Comparison of ENCODE assay signal across 8 cellular contexts in genomic region chr18:46155652-46156051, GRCh38. TPM values are rescaled to one million over a fixed set of nuclear protein-coding genes. Genes with fewer than 3 reads are reported as not detected.
DNase-seq lines count a peak whose midpoint lies in the region; ATAC-seq and TF ChIP-seq lines count a peak whose summit lies in the region.

No MANE protein-coding gene starts in this region.

- TF ChIP-seq CTCF in chondrocyte (IDR thresholded peaks at IDR 0.05): no peak
- no peak for TF ChIP-seq CTCF in smooth muscle cell (IDR thresholded peaks at IDR 0.05; ENCODE audit: borderline replicate concordance, insufficient read depth, poor library complexity, severe bottlenecking)
- no peak for TF ChIP-seq CTCF in transverse colon (IDR thresholded peaks at IDR 0.05)

- H3K4me3 Mint-ChIP-seq in T-helper 1 cell treated with Interleukin-12 subunit alpha and Interleukin-12 subunit beta and Interleukin-4 antibody, amounts not matched to agents 30 μg/mL and 1 μg/mL, for 36 hours: peak overlapping the region; percentile 77
- no peak overlapping the region for H3K4me3 Mint-ChIP-seq in chondrocyte (ENCODE audit: unreplicated experiment)

- H3K27ac ChIP-seq in smooth muscle cell (ENCODE audit: low read depth) (peak overlapping the region; percentile 50), transverse colon (no peak overlapping the region)

- H3K9ac ChIP-seq in smooth muscle cell (ENCODE audit: low read depth): no peak overlapping the region

- no peak for TF ChIP-seq POLR2A in transverse colon (IDR thresholded peaks at IDR 0.05)

- no peak overlapping the region for H3K4me3 ChIP-seq in smooth muscle cell
- H3K4me3 ChIP-seq in transverse colon: no peak overlapping the region

- H2AFZ ChIP-seq in smooth muscle cell (ENCODE audit: low read depth): no peak overlapping the region

- peaks cover 54% of the 10 kb centered on the region for H3K4me1 Mint-ChIP-seq in T-helper 1 cell treated with Interleukin-12 subunit alpha and Interleukin-12 subunit beta and Interleukin-4 antibody, amounts not matched to agents 30 μg/mL and 1 μg/mL, for 36 hours (ENCODE audit: low read depth)
- H3K4me1 Mint-ChIP-seq in chondrocyte (ENCODE audit: low read depth): peaks cover 62% of the 10 kb centered on the region

- H3K36me3 Mint-ChIP-seq in T-helper 1 cell treated with Interleukin-12 subunit alpha and Interleukin-12 subunit beta and Interleukin-4 antibody, amounts not matched to agents 30 μg/mL and 1 μg/mL, for 36 hours (ENCODE audit: low read depth): peaks cover 12% of the 10 kb centered on the region
- H3K36me3 Mint-ChIP-seq in chondrocyte (ENCODE audit: low read depth): no peaks in the 10 kb centered on the region

- H3K4me2 ChIP-seq in smooth muscle cell: peak overlapping the region; percentile 27

- peaks cover 6% of the 10 kb centered on the region for H3K27me3 Mint-ChIP-seq in T-helper 1 cell treated with Interleukin-12 subunit alpha and Interleukin-12 subunit beta and Interleukin-4 antibody, amounts not matched to agents 30 μg/mL and 1 μg/mL, for 36 hours (ENCODE audit: low read depth)
- no peaks in the 10 kb centered on the region for H3K27me3 Mint-ChIP-seq in chondrocyte (ENCODE audit: low read depth)

- H3K27ac Mint-ChIP-seq in T-helper 1 cell treated with Interleukin-12 subunit alpha and Interleukin-12 subunit beta and Interleukin-4 antibody, amounts not matched to agents 30 μg/mL and 1 μg/mL, for 36 hours: peak overlapping the region; percentile 94
- H3K27ac Mint-ChIP-seq in chondrocyte (ENCODE audit: unreplicated experiment): peak overlapping the region; percentile 79

- intact Hi-C loops in transverse colon (cut with DNase I; ENCODE audit: low total_unique reads): no loop called here

- H3K9me3 ChIP-seq in smooth muscle cell (replicated peaks; ENCODE audit: low read depth): no peaks in the 10 kb centered on the region
- no peaks in the 10 kb centered on the region for H3K9me3 ChIP-seq in transverse colon

- no peaks in the 10 kb centered on the region for H3K79me2 ChIP-seq in smooth muscle cell (ENCODE audit: low read depth)

- in situ Hi-C loops in transverse colon (cut with MboI; ENCODE audit: low pct_ligation_motif_present in 1 of 4, low pct_unique_long_range_greater_than_20kb in 1 of 4, low sequenced_read_pairs in 3 of 4): loop anchor here in 3 of 4 donors (10.0 to 25.0 kb wide), 2 partner anchors 332 to 499 kb away; partner anchors contain the start of gene LOXHD1 (in 1 of the 3)

- H3K4me1 ChIP-seq in smooth muscle cell (ENCODE audit: low read depth): peaks cover 26% of the 10 kb centered on the region
- no peaks in the 10 kb centered on the region for H3K4me1 ChIP-seq in transverse colon

- no peaks in the 10 kb centered on the region for H3F3A ChIP-seq in smooth muscle cell (ENCODE audit: low read depth)

- no peaks in the 10 kb centered on the region for H3K27me3 ChIP-seq in smooth muscle cell (ENCODE audit: low read depth)
- H3K27me3 ChIP-seq in transverse colon: no peaks in the 10 kb centered on the region

- ATAC-seq in GM21447 (IDR thresholded peaks at IDR 0.05; ENCODE audit: unreplicated experiment): no peak

- H4K20me1 ChIP-seq in smooth muscle cell (ENCODE audit: low read depth): no peaks in the 10 kb centered on the region

- 55% methylated on average over 2 of the region's 2 CpGs for WGBS in smooth muscle cell (ENCODE audit: low lambda C conversion rate)
- 73 to 89% methylated on average over 2 of the region's 2 CpGs for WGBS in transverse colon (ENCODE audit: low coverage in 1 of 2), 2 donors

- H3K36me3 ChIP-seq in smooth muscle cell (ENCODE audit: low read depth) (no peaks in the 10 kb centered on the region), transverse colon (no peaks in the 10 kb centered on the region)

- H3K9me3 Mint-ChIP-seq in T-helper 1 cell treated with Interleukin-12 subunit alpha and Interleukin-12 subunit beta and Interleukin-4 antibody, amounts not matched to agents 30 μg/mL and 1 μg/mL, for 36 hours: peaks cover 3% of the 10 kb centered on the region
- peaks cover 3% of the 10 kb centered on the region for H3K9me3 Mint-ChIP-seq in chondrocyte (ENCODE audit: low read depth)

- peak; percentile 63 for DNase-seq in ELF-1 (ENCODE audit: low read depth, low spot score)
- no peak for DNase-seq in chondrocyte (ENCODE audit: low spot score)
- no peak for DNase-seq in smooth muscle cell (lab: John Stamatoyannopoulos, UW; ENCODE audit: unreplicated experiment)
- DNase-seq in transverse colon: no peak
- DNase-seq in NCI-H69 (lab: John Stamatoyannopoulos, UW): no peak
- DNase-seq in hippocampal formation (lab: John Stamatoyannopoulos, UW): no peak

- TF ChIP-seq EP300 in transverse colon (IDR thresholded peaks at IDR 0.05; ENCODE audit: low read depth): no peak

RNA-seq across cellular contexts. Expression of gene HAUS1, which starts 51.5 kb away (rescaled TPM):
- total RNA-seq in chondrocyte (21.5 to 30.8 TPM (median 25.8 TPM) in 3 replicates), smooth muscle cell (34.7 and 44.2 TPM in 2 replicates), transverse colon (10 to 100 TPM in 2 of 4 donors, 1 to 10 TPM in 1, not detected in 1; 1.6 to 33.5 (median 19.8) TPM)
- 29.5 and 50.6 TPM in 2 replicates for polyA plus RNA-seq in smooth muscle cell

RNA-seq across cellular contexts. Expression of gene ATP5F1A, which starts 57.6 kb away (rescaled TPM):
- total RNA-seq in chondrocyte: 274 to 325 TPM (median 290 TPM) in 3 replicates
- total RNA-seq in smooth muscle cell: 432 and 586 TPM in 2 replicates
- polyA plus RNA-seq in smooth muscle cell: 357 and 406 TPM in 2 replicates
- 100 to 1,000 TPM; 284 to 811 (median 475) TPM for total RNA-seq in transverse colon
